ENCODE assay signal across 25 cellular contexts in the genomic region with DNA sequence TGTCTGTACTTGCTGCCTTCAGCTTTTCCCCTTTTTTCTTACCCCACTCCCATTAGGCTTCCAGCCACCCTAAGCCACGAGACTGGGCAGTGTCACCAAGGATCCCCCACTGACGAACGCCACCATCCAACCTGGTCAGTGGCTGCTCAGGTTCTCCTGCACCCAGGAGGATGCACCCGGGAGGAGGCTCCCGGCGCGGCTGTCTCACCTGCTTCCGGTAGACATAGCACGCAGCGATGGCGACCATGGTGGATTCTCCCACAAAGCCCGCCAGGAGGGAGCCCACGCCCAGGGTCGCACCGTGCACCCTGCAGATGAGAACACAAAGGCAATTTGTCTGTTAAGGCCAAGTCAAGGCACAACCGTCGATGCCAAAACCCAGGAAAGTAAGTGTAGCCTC. TPM values are rescaled to one million over a fixed set of nuclear protein-coding genes. Genes with fewer than 3 reads are reported as not detected.
A peak's percentile ranks its signal among the peaks of the same experiment; 100 is the strongest.
DNase-seq lines count a peak whose midpoint lies in the region; ATAC-seq and TF ChIP-seq lines count a peak whose summit lies in the region.
"Had no signal": no experiment of that assay in that cellular context is flagged by ENCODE, and none has a peak within 500 bp of the region (broad histone marks: within the 10 kb centered on the region; RNA-seq: fewer than 3 reads in every experiment).

No MANE protein-coding gene starts in this region.

- no peak for DNase-seq in activated CD8-positive, alpha-beta memory T cell treated with anti-CD3 and anti-CD28 coated beads, Interleukin-2, amount 10 ng/mL, durations not matched to agents 7 days and 5 days
- no peak for DNase-seq in activated CD8-positive, alpha-beta memory T cell treated with anti-CD3 and anti-CD28 coated beads, Interleukin-2, amount 50 U/mL, for 4 hours
- DNase-seq in CD4-positive, CD25-positive, alpha-beta regulatory T cell, result no peak
- no peak for DNase-seq in RWPE1 (ENCODE audit: low spot score)
- no peak for DNase-seq in endothelial cell (ENCODE audit: low spot score)
- no peak for DNase-seq in LoVo (ENCODE audit: low spot score)
- DNase-seq in PC-3, result no peak
- DNase-seq: activated CD4-positive, alpha-beta T cell treated with anti-CD3 and anti-CD28 coated beads, Interleukin-2, amount 10 ng/mL, durations not matched to agents 24 days and 14 days; Caco-2; caudate nucleus; dermis blood vessel endothelial cell; DND-41; lower lobe of right lung; NCI-H1092 treated with DMSO at 0.1 percent for 48 hours; NCI-H1930; NCI-H524 treated with DMSO at 0.1 percent for 48 hours; pancreas; Peyer's patch; stimulated activated CD4-positive, alpha-beta T cell treated with anti-CD3 and anti-CD28 coated beads, Interleukin-2, amount 100 ng/mL, for 24 hours; upper lobe of right lung had no signal

- ATAC-seq in activated CD8-positive, alpha-beta memory T cell treated with anti-CD3 and anti-CD28 coated beads, Interleukin-2, amount 10 ng/mL, durations not matched to agents 7 days and 5 days, result no peak
- ATAC-seq in CD4-positive, CD25-positive, alpha-beta regulatory T cell (ENCODE audit: low read depth in 2 of 2), result no peak
- ATAC-seq in HG02840 (IDR thresholded peaks at IDR 0.05; ENCODE audit: low FRiP score, unreplicated experiment) (no peak), PC-3 (no peak)

- H3K27ac Mint-ChIP-seq in activated CD8-positive, alpha-beta memory T cell treated with anti-CD3 and anti-CD28 coated beads, Interleukin-2, amount 10 ng/mL, durations not matched to agents 7 days and 5 days, result peak overlapping the region; percentile 8
- peak overlapping the region in 2 of 3 donors; percentile 91 to 94 for H3K27ac Mint-ChIP-seq in CD4-positive, CD25-positive, alpha-beta regulatory T cell
- no peak overlapping the region for H3K27ac Mint-ChIP-seq in endothelial cell (ENCODE audit: unreplicated experiment)
- H3K27ac Mint-ChIP-seq: activated CD4-positive, alpha-beta T cell treated with anti-CD3 and anti-CD28 coated beads, Interleukin-2, amount 10 ng/mL, durations not matched to agents 24 days and 14 days had no signal

- H3K36me3 Mint-ChIP-seq in activated CD8-positive, alpha-beta memory T cell treated with anti-CD3 and anti-CD28 coated beads, Interleukin-2, amount 10 ng/mL, durations not matched to agents 7 days and 5 days, result peaks cover 71% of the 10 kb centered on the region
- peaks cover 63% of the 10 kb centered on the region for H3K36me3 Mint-ChIP-seq in CD4-positive, CD25-positive, alpha-beta regulatory T cell
- peaks cover 60% of the 10 kb centered on the region for H3K36me3 Mint-ChIP-seq in endothelial cell (ENCODE audit: low read depth, unreplicated experiment)

- H3K9ac ChIP-seq in PC-3 (ENCODE audit: low read length), result no peak overlapping the region

- TF ChIP-seq CTCF in RWPE1 (conservative IDR thresholded peaks at IDR 0.05; ENCODE audit: low read depth) (no peak), endothelial cell (IDR thresholded peaks at IDR 0.05; ENCODE audit: unreplicated experiment) (no peak), PC-3 (conservative IDR thresholded peaks at IDR 0.05; ENCODE audit: low read depth, low read length) (no peak)

- H3K9me2 ChIP-seq in PC-3 (replicated peaks; ENCODE audit: low read length), result no peaks in the 10 kb centered on the region

- no peaks in the 10 kb centered on the region for H3K9me3 ChIP-seq in CD4-positive, CD25-positive, alpha-beta regulatory T cell (ENCODE audit: control insufficient read depth in 2 of 2, low read length in 2 of 2)
- no peaks in the 10 kb centered on the region for H3K9me3 ChIP-seq in PC-3 (ENCODE audit: low read length)
- H3K9me3 ChIP-seq: ascending aorta, Caco-2, lower lobe of right lung, pancreas, Peyer's patch, suprapubic skin, upper lobe of right lung had no signal

- CTCF ChIA-PET in activated CD8-positive, alpha-beta memory T cell treated with anti-CD3 and anti-CD28 coated beads, Interleukin-2, amount 10 ng/mL, durations not matched to agents 7 days and 5 days (lab: Charles Lee), result interaction anchor here (1.4 kb wide), 2 partner anchors 14 to 16 kb away, joined by 3 to 4 read pairs; no protein-coding TSS in a partner anchor
- CTCF ChIA-PET in RWPE1 (lab: Yijun Ruan, JAX) (no interaction called here), PC-3 (lab: Charles Lee) (no interaction called here)

- no peaks in the 10 kb centered on the region for H3K27me3 Mint-ChIP-seq in activated CD8-positive, alpha-beta memory T cell treated with anti-CD3 and anti-CD28 coated beads, Interleukin-2, amount 10 ng/mL, durations not matched to agents 7 days and 5 days
- no peaks in the 10 kb centered on the region for H3K27me3 Mint-ChIP-seq in CD4-positive, CD25-positive, alpha-beta regulatory T cell
- peaks cover 13% of the 10 kb centered on the region for H3K27me3 Mint-ChIP-seq in endothelial cell (ENCODE audit: unreplicated experiment)
- H3K27me3 Mint-ChIP-seq: activated CD4-positive, alpha-beta T cell treated with anti-CD3 and anti-CD28 coated beads, Interleukin-2, amount 10 ng/mL, durations not matched to agents 24 days and 14 days; B cell; IgD-negative memory B cell had no signal

- no peak overlapping the region for H3K4me2 ChIP-seq in PC-3 (ENCODE audit: low read length)

- H3K4me3 Mint-ChIP-seq in activated CD8-positive, alpha-beta memory T cell treated with anti-CD3 and anti-CD28 coated beads, Interleukin-2, amount 10 ng/mL, durations not matched to agents 7 days and 5 days, result no peak overlapping the region
- peak overlapping the region in 1 of 4 donors; percentile 74 for H3K4me3 Mint-ChIP-seq in CD4-positive, CD25-positive, alpha-beta regulatory T cell
- peak overlapping the region; percentile 19 for H3K4me3 Mint-ChIP-seq in endothelial cell (ENCODE audit: unreplicated experiment)
- H3K4me3 Mint-ChIP-seq: activated CD4-positive, alpha-beta T cell treated with anti-CD3 and anti-CD28 coated beads, Interleukin-2, amount 10 ng/mL, durations not matched to agents 24 days and 14 days; B cell; IgD-negative memory B cell had no signal

- H3K79me2 ChIP-seq in PC-3 (ENCODE audit: low read length), result no peaks in the 10 kb centered on the region

- no peaks in the 10 kb centered on the region for H3F3A ChIP-seq in PC-3 (ENCODE audit: low read length, unreplicated experiment)

- H3K4me1 ChIP-seq in CD4-positive, CD25-positive, alpha-beta regulatory T cell (ENCODE audit: control insufficient read depth, insufficient read depth, low read length, poor library complexity, severe bottlenecking), result peaks cover 28% of the 10 kb centered on the region
- H3K4me1 ChIP-seq in PC-3 (ENCODE audit: insufficient read depth, low read length), result no peaks in the 10 kb centered on the region
- H3K4me1 ChIP-seq: Caco-2, lower lobe of right lung, pancreas, Peyer's patch, suprapubic skin, upper lobe of right lung had no signal

- no peaks in the 10 kb centered on the region for H3K27me3 ChIP-seq in CD4-positive, CD25-positive, alpha-beta regulatory T cell (ENCODE audit: control insufficient read depth, insufficient read depth, low read length)
- H3K27me3 ChIP-seq in PC-3 (ENCODE audit: low read length), result no peaks in the 10 kb centered on the region
- H3K27me3 ChIP-seq: ascending aorta, pancreas, Peyer's patch, suprapubic skin, upper lobe of right lung had no signal

- H2AFZ ChIP-seq in PC-3 (ENCODE audit: low read length), result no peak overlapping the region

- no peaks in the 10 kb centered on the region for H4K20me1 ChIP-seq in PC-3 (ENCODE audit: low read length)

- no TSS peak for BruUV-seq in PC-3 (replicated peaks; lab: Mats Ljungman, UMichigan)

- peaks cover 19% of the 10 kb centered on the region for H3K4me1 Mint-ChIP-seq in activated CD8-positive, alpha-beta memory T cell treated with anti-CD3 and anti-CD28 coated beads, Interleukin-2, amount 10 ng/mL, durations not matched to agents 7 days and 5 days
- peaks cover 7 to 64% (median 43%) of the 10 kb centered on the region in 4 donors for H3K4me1 Mint-ChIP-seq in CD4-positive, CD25-positive, alpha-beta regulatory T cell
- H3K4me1 Mint-ChIP-seq in endothelial cell (ENCODE audit: unreplicated experiment), result peaks cover 6% of the 10 kb centered on the region

- intact Hi-C loops in PC-3 (cut with micrococcal nuclease), result no loop called here

- peaks cover 76% of the 10 kb centered on the region for H3K36me3 ChIP-seq in CD4-positive, CD25-positive, alpha-beta regulatory T cell (ENCODE audit: control insufficient read depth, insufficient read depth, low read length)
- peaks cover 33% of the 10 kb centered on the region for H3K36me3 ChIP-seq in PC-3 (ENCODE audit: low read depth, low read length)

- H3K9me3 Mint-ChIP-seq in activated CD8-positive, alpha-beta memory T cell treated with anti-CD3 and anti-CD28 coated beads, Interleukin-2, amount 10 ng/mL, durations not matched to agents 7 days and 5 days (ENCODE audit: low read depth), result no peaks in the 10 kb centered on the region
- H3K9me3 Mint-ChIP-seq in CD4-positive, CD25-positive, alpha-beta regulatory T cell, result no peaks in the 10 kb centered on the region
- H3K9me3 Mint-ChIP-seq in endothelial cell (ENCODE audit: unreplicated experiment), result no peaks in the 10 kb centered on the region
- H3K9me3 Mint-ChIP-seq: activated CD4-positive, alpha-beta T cell treated with anti-CD3 and anti-CD28 coated beads, Interleukin-2, amount 10 ng/mL, durations not matched to agents 24 days and 14 days; IgD-negative memory B cell had no signal

- POLR2A ChIA-PET in RWPE1 (lab: Yijun Ruan, JAX; ENCODE audit: low non-redundant PET), result no interaction called here
- POLR2A ChIA-PET in PC-3 (lab: Charles Lee; ENCODE audit: unreplicated experiment), result no interaction called here

- H3K4me3 ChIP-seq in CD4-positive, CD25-positive, alpha-beta regulatory T cell (ENCODE audit: low read depth, low read length), result no peak overlapping the region
- no peak overlapping the region for H3K4me3 ChIP-seq in PC-3 (ENCODE audit: low read length)
- H3K4me3 ChIP-seq: ascending aorta, lower lobe of right lung, pancreas, Peyer's patch, suprapubic skin, upper lobe of right lung had no signal

- H3K27ac ChIP-seq in CD4-positive, CD25-positive, alpha-beta regulatory T cell (ENCODE audit: insufficient read depth, low read length, poor library complexity, severe bottlenecking), result peak overlapping the region; percentile 18
- peak overlapping the region; percentile 41 for H3K27ac ChIP-seq in RWPE1
- no peak overlapping the region for H3K27ac ChIP-seq in PC-3 (ENCODE audit: low read length)
- H3K27ac ChIP-seq: ascending aorta, lower lobe of right lung, pancreas, Peyer's patch, suprapubic skin, upper lobe of right lung had no signal

RNA-seq across cellular contexts. Expression of gene OTULIN, which starts 48.1 kb away (rescaled TPM):
- 100 to 1,000 TPM in 1 of 2 experiments, 10 to 100 TPM in 1; 87.8 to 123 TPM for total RNA-seq in activated CD8-positive, alpha-beta memory T cell treated with anti-CD3 and anti-CD28 coated beads, Interleukin-2, amount 10 ng/mL, durations not matched to agents 7 days and 5 days
- 109 TPM for total RNA-seq in CD4-positive, CD25-positive, alpha-beta regulatory T cell
- 10 to 100 TPM; 22.8 to 37.5 (median 26.8) TPM for polyA plus RNA-seq in CD4-positive, CD25-positive, alpha-beta regulatory T cell
- total RNA-seq in endothelial cell (ENCODE audit: unreplicated experiment) (39.7 TPM), PC-3 (2014; rRNA removed) (22.4 and 26.7 TPM in 2 replicates)
